In genomic region chr11:75966546-75967287, GRCh38 we compare ENCODE assay signal across 15 cellular contexts.
DNase-seq lines count a peak whose midpoint lies in the region; ATAC-seq, FAIRE-seq and TF ChIP-seq lines count a peak whose summit lies in the region.
"Had no signal": no experiment of that assay in that cellular context is flagged by ENCODE, and none has a peak within 500 bp of the region (broad histone marks: within the 10 kb centered on the region; RNA-seq: fewer than 3 reads in every experiment).

No MANE protein-coding gene starts in this region.

- H3K9me3 ChIP-seq in A673 (ENCODE audit: low read depth, low read length, poor library complexity, severe bottlenecking) (no peaks in the 10 kb centered on the region), suprapubic skin (no peaks in the 10 kb centered on the region)

- H3K27ac ChIP-seq in A673 (ENCODE audit: low read depth, low read length, poor library complexity, severe bottlenecking) (no peak overlapping the region), RWPE1 (no peak overlapping the region), suprapubic skin (no peak overlapping the region)
- H3K27ac ChIP-seq: KMS-11, VCaP had no signal

- no peak for ATAC-seq in GM21528 (IDR thresholded peaks at IDR 0.05; ENCODE audit: low FRiP score, unreplicated experiment)
- ATAC-seq: stimulated activated naive CD8-positive, alpha-beta T cell treated with anti-CD3 and anti-CD28 coated beads, Interleukin-15, Interleukin-2, amounts not matched to agents 100 U/mL and 50 U/mL, for 24 hours had no signal

- no peak for TF ChIP-seq EP300 in suprapubic skin (IDR thresholded peaks at IDR 0.05)

- TF ChIP-seq CTCF in A673 (conservative IDR thresholded peaks at IDR 0.05; ENCODE audit: low read depth, low read length) (no peak), RWPE1 (conservative IDR thresholded peaks at IDR 0.05; ENCODE audit: low read depth) (no peak), fibroblast of the aortic adventitia (IDR thresholded peaks at IDR 0.05; ENCODE audit: insufficient read depth, low read length) (no peak), suprapubic skin (IDR thresholded peaks at IDR 0.05) (no peak)

- POLR2A ChIA-PET in A673 (lab: Charles Lee; ENCODE audit: low non-redundant PET), result no interaction called here
- POLR2A ChIA-PET in RWPE1 (lab: Yijun Ruan, JAX; ENCODE audit: low non-redundant PET), result no interaction called here

- intact Hi-C loops in A673 (cut with micrococcal nuclease; ENCODE audit: unreplicated experiment), result no loop called here

- DNase-seq in A673 (ENCODE audit: low spot score) (peak; percentile 40), GM19239 (ENCODE audit: insufficient read length, low spot score) (no peak), RWPE1 (ENCODE audit: low spot score) (peak; percentile 65), fibroblast of the aortic adventitia (ENCODE audit: low read depth) (peak; percentile 95), midbrain (lab: John Stamatoyannopoulos, UW) (no peak), suprapubic skin (ENCODE audit: low spot score in 2 of 2) (no peak)
- DNase-seq in activated naive CD4-positive, alpha-beta T cell treated with Interleukin-2 at 50 U/mL for 16 hours, result no peak
- DNase-seq: activated naive CD4-positive, alpha-beta T cell treated with anti-CD3 and anti-CD28 coated beads, Interleukin-2, amount 10 ng/mL, durations not matched to agents 7 days and 5 days; CD4-positive, alpha-beta T cell; NCI-H82; small intestine; stimulated activated naive CD8-positive, alpha-beta T cell treated with anti-CD3 and anti-CD28 coated beads, Interleukin-15, Interleukin-2, amounts not matched to agents 100 U/mL and 50 U/mL, for 24 hours had no signal

- H3K27me3 ChIP-seq in A673 (replicated peaks; ENCODE audit: insufficient read depth, low read depth, low read length, poor library complexity) (no peaks in the 10 kb centered on the region), suprapubic skin (no peaks in the 10 kb centered on the region)

- peak; percentile 18 for FAIRE-seq in GM19239 (lab: Jason Lieb, UNC)
- FAIRE-seq: small intestine had no signal

- H3K4me1 ChIP-seq in A673 (ENCODE audit: insufficient read depth, low read length, poor library complexity, severe bottlenecking) (peaks cover 6% of the 10 kb centered on the region), suprapubic skin (peaks cover 11% of the 10 kb centered on the region)

- H3K4me3 ChIP-seq in A673 (ENCODE audit: low read depth, low read length, poor library complexity, severe bottlenecking) (no peak overlapping the region), fibroblast of the aortic adventitia (ENCODE audit: low read depth, low read length) (no peak overlapping the region), suprapubic skin (no peak overlapping the region)

- CTCF ChIA-PET in A673 (lab: Charles Lee) (no interaction called here), RWPE1 (lab: Yijun Ruan, JAX) (no interaction called here)

- no TSS peak for BruUV-seq in A673 (replicated peaks; lab: Mats Ljungman, UMichigan)

- H3K36me3 ChIP-seq in A673 (ENCODE audit: insufficient read depth, low read length, poor library complexity, severe bottlenecking) (no peaks in the 10 kb centered on the region), suprapubic skin (no peaks in the 10 kb centered on the region)

- no peak for TF ChIP-seq POLR2A in suprapubic skin (IDR thresholded peaks at IDR 0.05)

Comparison
In these comparisons a context has a peak if more than half of its experiments do, and no peak if none do; other contexts are left out.
1. DNase-seq: peak in A673 (single experiment), RWPE1 (single experiment) and fibroblast of the aortic adventitia (single experiment); none in GM19239 (single experiment), activated naive CD4-positive, alpha-beta T cell treated with Interleukin-2 at 50 U/mL for 16 hours (single experiment), midbrain (single experiment) and suprapubic skin (0 of 2).